16 cellular contexts compared by ENCODE assay signal in genomic region chr13:48819376-48819775, GRCh38.
"Had no signal": no experiment of that assay in that cellular context is flagged by ENCODE, and none has a peak within 500 bp of the region (broad histone marks: within the 10 kb centered on the region; RNA-seq: fewer than 3 reads in every experiment).

No MANE protein-coding gene starts in this region.

- H3K9me3 ChIP-seq: esophagus muscularis mucosa, prostate gland had no signal

- H3K4me3 ChIP-seq: coronary artery, esophagus muscularis mucosa, prostate gland had no signal

- DNase-seq: activated B cell treated with CpG ODN at 0.5 μM for 24 hours; activated CD4-positive, alpha-beta T cell treated with anti-CD3 and anti-CD28 coated beads, Interleukin-2, amount 10 ng/mL, durations not matched to agents 24 days and 14 days; activated CD8-positive, alpha-beta memory T cell treated with anti-CD3 and anti-CD28 coated beads, Interleukin-2, amount 50 U/mL, for 4 hours; activated CD8-positive, alpha-beta T cell treated with anti-CD3 and anti-CD28 coated beads, Interleukin-2, amount 10 ng/mL, durations not matched to agents 7 days and 5 days; activated gamma-delta T cell treated with Interleukin-2 at 50 U/mL for 16 hours; amygdala; central memory CD4-positive, alpha-beta T cell; kidney glomerular epithelial cell; stimulated activated naive CD8-positive, alpha-beta T cell treated with anti-CD3 and anti-CD28 coated beads, Interleukin-15, amount 100 ng/mL, for 72 hours had no signal

- H3K36me3 ChIP-seq: esophagus muscularis mucosa, prostate gland had no signal

- H3K36me3 Mint-ChIP-seq: activated naive CD8-positive, alpha-beta T cell; brain had no signal

- H3K4me1 ChIP-seq: prostate gland had no signal

- H3K4me3 Mint-ChIP-seq: activated B cell treated with CpG ODN at 0.5 μM for 24 hours; activated CD4-positive, alpha-beta T cell treated with anti-CD3 and anti-CD28 coated beads, Interleukin-2, amount 10 ng/mL, durations not matched to agents 24 days and 14 days; activated CD8-positive, alpha-beta T cell treated with anti-CD3 and anti-CD28 coated beads, Interleukin-2, amount 10 ng/mL, durations not matched to agents 7 days and 5 days; activated naive CD8-positive, alpha-beta T cell; brain; nephron; stimulated activated naive CD8-positive, alpha-beta T cell treated with anti-CD3 and anti-CD28 coated beads, Interleukin-15, amount 100 ng/mL, for 72 hours; T-helper 2 cell treated with Interferon-gamma antibody and Interleukin-4, amounts not matched to agents 5 μg/mL and 100 μg/mL, for 36 hours had no signal

- H3K27me3 ChIP-seq: esophagus muscularis mucosa had no signal

- ATAC-seq: activated CD8-positive, alpha-beta T cell treated with anti-CD3 and anti-CD28 coated beads, Interleukin-2, amount 10 ng/mL, durations not matched to agents 7 days and 5 days; stimulated activated naive CD8-positive, alpha-beta T cell treated with anti-CD3 and anti-CD28 coated beads, Interleukin-15, amount 100 ng/mL, for 72 hours had no signal

- H3K27ac ChIP-seq: esophagus muscularis mucosa had no signal

- H3K27me3 Mint-ChIP-seq: activated B cell treated with CpG ODN at 0.5 μM for 24 hours; activated naive CD8-positive, alpha-beta T cell; brain had no signal

- H3K27ac Mint-ChIP-seq: activated B cell treated with CpG ODN at 0.5 μM for 24 hours; activated CD4-positive, alpha-beta T cell treated with anti-CD3 and anti-CD28 coated beads, Interleukin-2, amount 10 ng/mL, durations not matched to agents 24 days and 14 days; activated CD8-positive, alpha-beta T cell treated with anti-CD3 and anti-CD28 coated beads, Interleukin-2, amount 10 ng/mL, durations not matched to agents 7 days and 5 days; activated naive CD8-positive, alpha-beta T cell; nephron; stimulated activated naive CD8-positive, alpha-beta T cell treated with anti-CD3 and anti-CD28 coated beads, Interleukin-15, amount 100 ng/mL, for 72 hours; T-helper 2 cell treated with Interferon-gamma antibody and Interleukin-4, amounts not matched to agents 5 μg/mL and 100 μg/mL, for 36 hours had no signal

- H3K4me1 Mint-ChIP-seq: nephron had no signal

- H3K9me3 Mint-ChIP-seq: activated B cell treated with CpG ODN at 0.5 μM for 24 hours; activated CD4-positive, alpha-beta T cell treated with anti-CD3 and anti-CD28 coated beads, Interleukin-2, amount 10 ng/mL, durations not matched to agents 24 days and 14 days; brain; nephron; stimulated activated naive CD8-positive, alpha-beta T cell treated with anti-CD3 and anti-CD28 coated beads, Interleukin-15, amount 100 ng/mL, for 72 hours; T-helper 2 cell treated with Interferon-gamma antibody and Interleukin-4, amounts not matched to agents 5 μg/mL and 100 μg/mL, for 36 hours had no signal
